In genomic region chr2:166117491-166117890, GRCh38 we compare ENCODE assay signal across 31 cellular contexts.
"Had no signal": no experiment of that assay in that cellular context is flagged by ENCODE, and none has a peak within 500 bp of the region (broad histone marks: within the 10 kb centered on the region; RNA-seq: fewer than 3 reads in every experiment).

No MANE protein-coding gene starts in this region.

- H3K4me3 ChIP-seq: ascending aorta, cardiac muscle cell, Peyer's patch, SJSA1 had no signal

- ATAC-seq: activated CD8-positive, alpha-beta T cell treated with anti-CD3 and anti-CD28 coated beads for 36 hours; PC-3; T-cell; T-helper 17 cell had no signal

- DNase-seq: activated B cell treated with CpG ODN at 0.5 μM for 24 hours; activated CD4-positive, alpha-beta T cell treated with anti-CD3 and anti-CD28 coated beads for 1 hour; activated CD4-positive, alpha-beta T cell treated with anti-CD3 and anti-CD28 coated beads, Interleukin-2, amount 10 ng/mL, durations not matched to agents 24 days and 14 days; activated CD4-positive, alpha-beta T cell treated with anti-CD3 and anti-CD28 coated beads, Interleukin-2, amount 50 U/mL, for 4 hours; activated CD8-positive, alpha-beta T cell treated with anti-CD3 and anti-CD28 coated beads for 36 hours; activated gamma-delta T cell; activated naive CD4-positive, alpha-beta T cell treated with Interleukin-2 at 50 U/mL for 16 hours; activated naive CD8-positive, alpha-beta T cell treated with anti-CD3 and anti-CD28 coated beads, Interleukin-2, amount 10 ng/mL, durations not matched to agents 7 days and 5 days; activated T-cell treated with anti-CD3 and anti-CD28 coated beads, Interleukin-2, amount 50 U/mL, for 24 hours; amygdala; NCI-H1092 treated with DMSO at 0.1 percent for 48 hours; NCI-H1417; NCI-H146; NCI-H187; NCI-H2029 treated with DMSO at 0.1 percent for 48 hours; NCI-H2107; NCI-H2171; NCI-H510A; NCI-H526; NCI-H748 treated with DMSO at 0.1 percent for 48 hours; NK-92 treated with Interleukin-12 subunit alpha and Interleukin-12 subunit beta, amount 100 ng/mL, for 24 hours; PC-3; Peyer's patch; RPMI8226; SHP77 treated with DMSO at 0.1 percent for 48 hours; SK-N-SH; T-cell; T-helper 17 cell had no signal
